Comparison of ENCODE assay signal across 23 cellular contexts in the genomic region with DNA sequence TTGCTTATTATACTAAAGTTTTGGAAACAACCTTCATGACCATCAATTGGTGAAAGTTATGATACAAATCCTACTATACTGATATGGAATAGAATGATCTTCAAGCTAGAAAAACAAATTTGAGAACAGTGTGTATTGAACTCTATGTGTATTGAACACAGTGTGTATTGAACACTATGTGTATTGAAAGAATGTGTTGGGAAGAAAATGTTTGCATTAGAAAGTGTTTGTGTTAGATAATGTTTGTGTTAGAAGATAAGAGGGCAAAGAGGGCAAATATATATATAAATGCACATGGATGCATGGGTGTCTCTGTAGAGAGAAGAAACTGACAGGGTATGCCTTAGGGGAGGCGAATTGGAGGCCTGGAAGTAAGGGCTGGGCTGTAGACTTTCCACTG. TPM values are rescaled to one million over a fixed set of nuclear protein-coding genes. Genes with fewer than 3 reads are reported as not detected.
DNase-seq lines count a peak whose midpoint lies in the region; ATAC-seq and TF ChIP-seq lines count a peak whose summit lies in the region.
"Had no signal": no experiment of that assay in that cellular context is flagged by ENCODE, and none has a peak within 500 bp of the region (broad histone marks: within the 10 kb centered on the region; RNA-seq: fewer than 3 reads in every experiment).

No MANE protein-coding gene starts in this region.

- TF ChIP-seq CTCF in osteoblast (IDR thresholded peaks at IDR 0.05; ENCODE audit: extremely low read depth, low read depth, low read length): no peak

- no peak overlapping the region for H3K4me3 ChIP-seq in osteoblast (ENCODE audit: insufficient read depth, low read length)
- H3K4me3 ChIP-seq: BLaER1, GM12878 had no signal

- H3K27me3 ChIP-seq in osteoblast (ENCODE audit: insufficient read depth, low read length): no peaks in the 10 kb centered on the region
- H3K27me3 ChIP-seq: BE2C, BLaER1 had no signal

- no peak overlapping the region for H3K4me3 Mint-ChIP-seq in activated naive CD8-positive, alpha-beta T cell treated with anti-CD3 and anti-CD28 coated beads, Interleukin-2, amount 10 ng/mL, durations not matched to agents 7 days and 5 days
- H3K4me3 Mint-ChIP-seq in activated naive CD8-positive, alpha-beta T cell treated with anti-CD3 and anti-CD28 coated beads for 36 hours: no peak overlapping the region
- H3K4me3 Mint-ChIP-seq: CD14-positive monocyte; CD4-positive, alpha-beta memory T cell; CD4-positive, CD25-positive, alpha-beta regulatory T cell; CD8-positive, alpha-beta memory T cell had no signal

- H3K36me3 ChIP-seq in osteoblast (ENCODE audit: insufficient read depth, low read length): no peaks in the 10 kb centered on the region

- no peaks in the 10 kb centered on the region for H3K4me1 ChIP-seq in osteoblast (ENCODE audit: insufficient read depth, low read length)
- H3K4me1 ChIP-seq: BE2C, BLaER1 had no signal

- DNase-seq in activated naive CD8-positive, alpha-beta T cell treated with anti-CD3 and anti-CD28 coated beads, Interleukin-2, amount 10 ng/mL, durations not matched to agents 7 days and 5 days: no peak
- DNase-seq in activated naive CD8-positive, alpha-beta T cell treated with anti-CD3 and anti-CD28 coated beads for 36 hours: no peak
- DNase-seq in HuH-7.5 (ENCODE audit: low spot score) (peak; percentile 17), osteoblast (ENCODE audit: insufficient read length, low spot score, missing footprints) (peak; percentile 52), HT-29 (ENCODE audit: low spot score) (no peak)
- DNase-seq: 8988T; ACHN; BE2C; C1 segment of cervical spinal cord; CD4-positive, alpha-beta memory T cell; CD4-positive, CD25-positive, alpha-beta regulatory T cell; CD8-positive, alpha-beta memory T cell; COR-L47; DMS 273 treated with DMSO at 0.1 percent for 48 hours; DMS153; DMS53; DMS79; DND-41; EL; GDM1 had no signal

- no peaks in the 10 kb centered on the region for H3K79me2 ChIP-seq in osteoblast (ENCODE audit: insufficient read depth, low read length)

- H3K36me3 Mint-ChIP-seq in activated naive CD8-positive, alpha-beta T cell treated with anti-CD3 and anti-CD28 coated beads, Interleukin-2, amount 10 ng/mL, durations not matched to agents 7 days and 5 days: peaks cover 25% of the 10 kb centered on the region
- H3K36me3 Mint-ChIP-seq in activated naive CD8-positive, alpha-beta T cell treated with anti-CD3 and anti-CD28 coated beads for 36 hours: peaks cover 25% of the 10 kb centered on the region

- H3K4me2 ChIP-seq in osteoblast (ENCODE audit: insufficient read depth, low read length): no peak overlapping the region
- H3K4me2 ChIP-seq: BLaER1 had no signal

- peaks cover 4% of the 10 kb centered on the region for H3K4me1 Mint-ChIP-seq in activated naive CD8-positive, alpha-beta T cell treated with anti-CD3 and anti-CD28 coated beads, Interleukin-2, amount 10 ng/mL, durations not matched to agents 7 days and 5 days
- H3K4me1 Mint-ChIP-seq in activated naive CD8-positive, alpha-beta T cell treated with anti-CD3 and anti-CD28 coated beads for 36 hours: no peaks in the 10 kb centered on the region
- H3K4me1 Mint-ChIP-seq: CD14-positive monocyte; CD8-positive, alpha-beta memory T cell had no signal

- POLR2A ChIA-PET in activated naive CD8-positive, alpha-beta T cell treated with anti-CD3 and anti-CD28 coated beads, Interleukin-2, amount 10 ng/mL, durations not matched to agents 7 days and 5 days (lab: Charles Lee): no interaction called here

- ATAC-seq in activated naive CD8-positive, alpha-beta T cell treated with anti-CD3 and anti-CD28 coated beads, Interleukin-2, amount 10 ng/mL, durations not matched to agents 7 days and 5 days (ENCODE audit: low read depth): no peak
- ATAC-seq: GM12878 had no signal

- H3K27me3 Mint-ChIP-seq in activated naive CD8-positive, alpha-beta T cell treated with anti-CD3 and anti-CD28 coated beads, Interleukin-2, amount 10 ng/mL, durations not matched to agents 7 days and 5 days: no peaks in the 10 kb centered on the region
- H3K27me3 Mint-ChIP-seq in activated naive CD8-positive, alpha-beta T cell treated with anti-CD3 and anti-CD28 coated beads for 36 hours: no peaks in the 10 kb centered on the region
- H3K27me3 Mint-ChIP-seq: CD4-positive, alpha-beta memory T cell; CD4-positive, CD25-positive, alpha-beta regulatory T cell; CD8-positive, alpha-beta memory T cell had no signal

- peak overlapping the region; percentile 23 for H3K27ac Mint-ChIP-seq in activated naive CD8-positive, alpha-beta T cell treated with anti-CD3 and anti-CD28 coated beads, Interleukin-2, amount 10 ng/mL, durations not matched to agents 7 days and 5 days
- no peak overlapping the region for H3K27ac Mint-ChIP-seq in activated naive CD8-positive, alpha-beta T cell treated with anti-CD3 and anti-CD28 coated beads for 36 hours
- H3K27ac Mint-ChIP-seq: CD14-positive monocyte; CD4-positive, alpha-beta memory T cell; CD4-positive, CD25-positive, alpha-beta regulatory T cell had no signal

- no peak overlapping the region for H3K27ac ChIP-seq in osteoblast (ENCODE audit: low read depth, low read length)
- H3K27ac ChIP-seq: BLaER1 had no signal

- H4K20me1 ChIP-seq in osteoblast (ENCODE audit: insufficient read depth, low read length): no peaks in the 10 kb centered on the region
- H4K20me1 ChIP-seq: BLaER1 had no signal

- H3K9me3 ChIP-seq in osteoblast (ENCODE audit: low read depth, low read length): no peaks in the 10 kb centered on the region
- H3K9me3 ChIP-seq: BE2C, BLaER1 had no signal

- H3K9me3 Mint-ChIP-seq in activated naive CD8-positive, alpha-beta T cell treated with anti-CD3 and anti-CD28 coated beads, Interleukin-2, amount 10 ng/mL, durations not matched to agents 7 days and 5 days: peaks cover 2% of the 10 kb centered on the region
- H3K9me3 Mint-ChIP-seq in activated naive CD8-positive, alpha-beta T cell treated with anti-CD3 and anti-CD28 coated beads for 36 hours: no peaks in the 10 kb centered on the region
- H3K9me3 Mint-ChIP-seq: CD4-positive, alpha-beta memory T cell; CD4-positive, CD25-positive, alpha-beta regulatory T cell; CD8-positive, alpha-beta memory T cell had no signal

- no peak overlapping the region for H2AFZ ChIP-seq in osteoblast (ENCODE audit: low read length)

RNA-seq across cellular contexts. Expression of a gene that starts 42.4 kb away (rescaled TPM):
- 10 to 100 TPM; 23.9 to 25.2 TPM for total RNA-seq in activated naive CD8-positive, alpha-beta T cell treated with anti-CD3 and anti-CD28 coated beads, Interleukin-2, amount 10 ng/mL, durations not matched to agents 7 days and 5 days
- total RNA-seq in activated naive CD8-positive, alpha-beta T cell treated with anti-CD3 and anti-CD28 coated beads for 36 hours: 10 to 100 TPM; 58.7 to 59.8 TPM
- total RNA-seq in osteoblast: 53.9 and 58.9 TPM in 2 replicates
- 45.3 and 51.3 TPM in 2 replicates for total RNA-seq in HT-29 (2014; rRNA removed; shearing (Covaris generic))

Comparison
In these comparisons a context has a peak if more than half of its experiments do, and no peak if none do; other contexts are left out.
1. DNase-seq: peak in HuH-7.5 (single experiment) and osteoblast (single experiment); none in activated naive CD8-positive, alpha-beta T cell treated with anti-CD3 and anti-CD28 coated beads, Interleukin-2, amount 10 ng/mL, durations not matched to agents 7 days and 5 days (single experiment), activated naive CD8-positive, alpha-beta T cell treated with anti-CD3 and anti-CD28 coated beads for 36 hours (single experiment) and HT-29 (single experiment).